In genomic region chr10:124717911-124718734, GRCh38 we compare ENCODE assay signal across 8 cellular contexts. TPM values are rescaled to one million over a fixed set of nuclear protein-coding genes. Genes with fewer than 3 reads are reported as not detected.
A peak's percentile ranks its signal among the peaks of the same experiment; 100 is the strongest.
DNase-seq lines count a peak whose midpoint lies in the region; ATAC-seq and TF ChIP-seq lines count a peak whose summit lies in the region.

No MANE protein-coding gene starts in this region.

- H3K36me3 Mint-ChIP-seq in T-cell (peaks cover 4% of the 10 kb centered on the region), mesothelial cell of epicardium (peaks cover 2% of the 10 kb centered on the region), chondrocyte (ENCODE audit: low read depth) (no peaks in the 10 kb centered on the region)

- CTCF ChIA-PET in T-cell (lab: Charles Lee) = interaction anchor here (0.6 to 7.6 kb wide), 40 partner anchors 8 to 183 kb away, joined by 3 to 132 read pairs (median 4); partner anchors contain the start of gene FAM53B (in 1 of the 2)

- H3K4me1 Mint-ChIP-seq in T-cell (peaks cover 95 to 100% (median 98%) of the 10 kb centered on the region in 3 donors), mesothelial cell of epicardium (peaks cover 68% of the 10 kb centered on the region), chondrocyte (ENCODE audit: low read depth) (peaks cover 9% of the 10 kb centered on the region)

- ATAC-seq in GM19328 (IDR thresholded peaks at IDR 0.05; ENCODE audit: unreplicated experiment) (peak; percentile 54), HG03175 (IDR thresholded peaks at IDR 0.05; ENCODE audit: unreplicated experiment) (peak; percentile 62), T-cell (replicated peaks in 1 of 4) (peak; percentile 82 to 84 (median 82))

- H3K27me3 Mint-ChIP-seq in T-cell (no peaks in the 10 kb centered on the region), mesothelial cell of epicardium (ENCODE audit: low read depth) (no peaks in the 10 kb centered on the region), chondrocyte (ENCODE audit: low read depth) (no peaks in the 10 kb centered on the region)

- POLR2A ChIA-PET in T-cell (lab: Charles Lee) = interaction anchor here (0.6 to 3.0 kb wide), 19 partner anchors 10 to 77 kb away, joined by 3 to 18 read pairs (median 4); no protein-coding TSS in a partner anchor

- peak overlapping the region; percentile 83 to 93 for H3K27ac Mint-ChIP-seq in T-cell
- peak overlapping the region; percentile 27 for H3K27ac Mint-ChIP-seq in mesothelial cell of epicardium
- no peak overlapping the region for H3K27ac Mint-ChIP-seq in chondrocyte (ENCODE audit: unreplicated experiment)

- H3K9me3 Mint-ChIP-seq in T-cell (no peaks in the 10 kb centered on the region), mesothelial cell of epicardium (no peaks in the 10 kb centered on the region), chondrocyte (ENCODE audit: low read depth) (no peaks in the 10 kb centered on the region)

- DNase-seq in T-cell (peak in 33 of 34 experiments; percentile 55 to 92 (median 77)), mesothelial cell of epicardium (ENCODE audit: low spot score in 2 of 2, unreplicated experiment in 2 of 2) (no peak), NCI-H446 treated with DMSO at 0.1 percent for 48 hours (lab: John Stamatoyannopoulos, UW) (no peak), chondrocyte (ENCODE audit: low spot score) (no peak)
- peak; percentile 58 for DNase-seq in activated naive CD8-positive, alpha-beta T cell treated with anti-CD3 and anti-CD28 coated beads, Interleukin-2, amount 50 U/mL, for 16 hours (ENCODE audit: low read depth, low spot score)
- peak; percentile 68 to 78 for DNase-seq in stimulated activated CD8-positive, alpha-beta memory T cell treated with anti-CD3 and anti-CD28 coated beads, Interleukin-7, amount 100 ng/mL, for 4 hours (ENCODE audit: low read depth in 2 of 2)

- peak overlapping the region; percentile 56 to 76 (median 63) for H3K4me3 Mint-ChIP-seq in T-cell
- H3K4me3 Mint-ChIP-seq in mesothelial cell of epicardium = no peak overlapping the region
- no peak overlapping the region for H3K4me3 Mint-ChIP-seq in chondrocyte (ENCODE audit: unreplicated experiment)

- TF ChIP-seq CTCF in mesothelial cell of epicardium (IDR thresholded peaks at IDR 0.05; ENCODE audit: unreplicated experiment) = no peak
- no peak for TF ChIP-seq CTCF in chondrocyte (IDR thresholded peaks at IDR 0.05)

RNA-seq across cellular contexts. Expression of gene FAM53B, which starts 26.1 kb away (rescaled TPM):
- total RNA-seq in T-cell = 10 to 100 TPM; 39.3 to 86.5 (median 52.3) TPM
- 40.7 to 43.0 TPM (median 42.0 TPM) in 3 replicates for total RNA-seq in mesothelial cell of epicardium
- 16.1 to 18.2 TPM (median 17.6 TPM) in 3 replicates for total RNA-seq in chondrocyte

Comparison
In these comparisons a context has a peak if more than half of its experiments do, and no peak if none do; other contexts are left out.
1. DNase-seq: peak in T-cell (33 of 34), activated naive CD8-positive, alpha-beta T cell treated with anti-CD3 and anti-CD28 coated beads, Interleukin-2, amount 50 U/mL, for 16 hours (single experiment) and stimulated activated CD8-positive, alpha-beta memory T cell treated with anti-CD3 and anti-CD28 coated beads, Interleukin-7, amount 100 ng/mL, for 4 hours (2 of 2); none in mesothelial cell of epicardium (0 of 2), NCI-H446 treated with DMSO at 0.1 percent for 48 hours (single experiment) and chondrocyte (single experiment).
2. H3K4me3 Mint-ChIP-seq: peak in T-cell (3 of 3); none in mesothelial cell of epicardium (single experiment) and chondrocyte (single experiment).
3. Peak in every context shown above with its lines, with median percentiles within 50 percentile points of each other: ATAC-seq.